ENCODE assay signal across 9 cellular contexts in the genomic region with DNA sequence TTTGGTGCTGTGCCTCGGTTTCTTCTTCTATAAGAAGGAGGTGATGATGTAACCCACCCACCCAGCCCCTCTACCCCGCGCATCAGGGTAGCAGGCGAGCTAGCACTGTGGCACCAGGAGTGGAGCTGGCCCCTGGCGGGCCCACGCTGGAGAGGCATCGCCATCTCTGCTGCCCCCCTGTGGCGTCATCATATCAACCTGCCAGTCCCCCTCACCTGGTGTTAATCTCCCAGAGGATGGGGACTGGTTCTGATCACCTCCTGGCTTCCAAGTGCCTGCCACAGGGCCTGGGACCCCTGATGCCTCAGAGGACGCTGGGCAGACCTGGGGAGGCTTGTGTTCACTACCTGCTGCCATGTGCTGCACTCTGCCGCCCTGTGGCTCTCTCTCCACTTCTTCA. TPM values are rescaled to one million over a fixed set of nuclear protein-coding genes. Genes with fewer than 3 reads are reported as not detected.
DNase-seq lines count a peak whose midpoint lies in the region; ATAC-seq and TF ChIP-seq lines count a peak whose summit lies in the region.
"Had no signal": no experiment of that assay in that cellular context is flagged by ENCODE, and none has a peak within 500 bp of the region (broad histone marks: within the 10 kb centered on the region; RNA-seq: fewer than 3 reads in every experiment).

No MANE protein-coding gene starts in this region.

- 80% methylated on average over 1 of the region's 10 CpGs for WGBS in right lobe of liver (ENCODE audit: insufficient coverage, low coverage, low lambda C conversion rate, missing lambda C conversion rate)

- TF ChIP-seq CTCF in GM12873 (IDR thresholded peaks at IDR 0.05; ENCODE audit: insufficient read depth, low read depth, low read length, missing control alignments): peak; percentile 47
- peak; percentile 40 for TF ChIP-seq CTCF in activated CD8-positive, alpha-beta T cell treated with anti-CD3 and anti-CD28 coated beads for 36 hours (IDR thresholded peaks at IDR 0.05)
- peak; percentile 26 to 39 (median 34) for TF ChIP-seq CTCF in right lobe of liver (IDR thresholded peaks at IDR 0.05)

- no peaks in the 10 kb centered on the region for H3K4me1 ChIP-seq in right lobe of liver

- peaks cover 16% of the 10 kb centered on the region for H3K27me3 Mint-ChIP-seq in activated CD8-positive, alpha-beta T cell treated with anti-CD3 and anti-CD28 coated beads for 36 hours

- no peak for ATAC-seq in activated CD8-positive, alpha-beta T cell treated with anti-CD3 and anti-CD28 coated beads for 36 hours
- ATAC-seq in right lobe of liver (peak; percentile 64 to 78 (median 68)), HG02981 (IDR thresholded peaks at IDR 0.05; ENCODE audit: unreplicated experiment) (no peak)

- H3K27ac Mint-ChIP-seq in activated CD8-positive, alpha-beta T cell treated with anti-CD3 and anti-CD28 coated beads for 36 hours: no peak overlapping the region
- H3K27ac Mint-ChIP-seq: IgD-negative memory B cell had no signal

- POLR2A ChIA-PET in activated CD8-positive, alpha-beta T cell treated with anti-CD3 and anti-CD28 coated beads for 36 hours (lab: Charles Lee): no interaction called here

- H3K4me3 ChIP-seq in right lobe of liver: no peak overlapping the region

- DNase-seq in COLO668 (lab: John Stamatoyannopoulos, UW; ENCODE audit: unreplicated experiment): peak; percentile 23
- peak; percentile 48 for DNase-seq in activated CD8-positive, alpha-beta T cell treated with anti-CD3 and anti-CD28 coated beads for 36 hours
- DNase-seq in right lobe of liver: peak in 1 of 3 donors; percentile 46
- no peak for DNase-seq in effector CD4-positive, alpha-beta T cell
- DNase-seq in midbrain (lab: John Stamatoyannopoulos, UW): no peak
- DNase-seq in superior temporal gyrus (ENCODE audit: extremely low spot score): no peak

- intact Hi-C loops in activated CD8-positive, alpha-beta T cell treated with anti-CD3 and anti-CD28 coated beads for 36 hours (cut with micrococcal nuclease): no loop called here
- intact Hi-C loops in right lobe of liver (cut with DNase I): loop anchor here (5.0 to 10.0 kb wide), 2 partner anchors 531 to 539 kb away; no protein-coding TSS in a partner anchor

- H3K4me3 Mint-ChIP-seq in activated CD8-positive, alpha-beta T cell treated with anti-CD3 and anti-CD28 coated beads for 36 hours: no peak overlapping the region
- H3K4me3 Mint-ChIP-seq: IgD-negative memory B cell had no signal

- H3K9me3 Mint-ChIP-seq in activated CD8-positive, alpha-beta T cell treated with anti-CD3 and anti-CD28 coated beads for 36 hours: no peaks in the 10 kb centered on the region
- H3K9me3 Mint-ChIP-seq: IgD-negative memory B cell had no signal

- H3K36me3 ChIP-seq in right lobe of liver: no peaks in the 10 kb centered on the region

- no peak for TF ChIP-seq POLR2A in right lobe of liver (IDR thresholded peaks at IDR 0.05)

- no peaks in the 10 kb centered on the region for H3K27me3 ChIP-seq in right lobe of liver

- no peaks in the 10 kb centered on the region for H3K9me3 ChIP-seq in right lobe of liver

- CTCF ChIA-PET in activated CD8-positive, alpha-beta T cell treated with anti-CD3 and anti-CD28 coated beads for 36 hours (lab: Charles Lee): interaction anchor here (0.7 kb wide), 1 partner anchor 9 kb away, joined by 3 read pairs; no protein-coding TSS in a partner anchor

- H3K4me1 Mint-ChIP-seq in activated CD8-positive, alpha-beta T cell treated with anti-CD3 and anti-CD28 coated beads for 36 hours (ENCODE audit: low read depth): peaks cover 8% of the 10 kb centered on the region

- no peak overlapping the region for H3K27ac ChIP-seq in right lobe of liver

- H3K36me3 Mint-ChIP-seq in activated CD8-positive, alpha-beta T cell treated with anti-CD3 and anti-CD28 coated beads for 36 hours (ENCODE audit: low read depth): no peaks in the 10 kb centered on the region
- H3K36me3 Mint-ChIP-seq: IgD-negative memory B cell had no signal

RNA-seq across cellular contexts. Expression of gene SORCS2, which starts 6.3 kb away (rescaled TPM):
- under 1 TPM in 1 of 2 experiments, not detected in 1; 0.05 TPM for total RNA-seq in activated CD8-positive, alpha-beta T cell treated with anti-CD3 and anti-CD28 coated beads for 36 hours
- total RNA-seq in right lobe of liver: 1 to 10 TPM in 5 of 6 experiments, under 1 TPM in 1; 0.18 to 6.2 (median 3.1) TPM

Comparison
In these comparisons a context has a peak if more than half of its experiments do, and no peak if none do; other contexts are left out.
1. DNase-seq: peak in COLO668 (single experiment) and activated CD8-positive, alpha-beta T cell treated with anti-CD3 and anti-CD28 coated beads for 36 hours (single experiment); none in effector CD4-positive, alpha-beta T cell (single experiment), midbrain (single experiment) and superior temporal gyrus (single experiment).
2. ATAC-seq: peak in right lobe of liver (4 of 4); none in activated CD8-positive, alpha-beta T cell treated with anti-CD3 and anti-CD28 coated beads for 36 hours (single experiment) and HG02981 (single experiment).
3. Peak in every context shown above with its lines, with median percentiles within 50 percentile points of each other: CTCF ChIP-seq.